1 cellular context compared by ENCODE assay signal in the genomic region with DNA sequence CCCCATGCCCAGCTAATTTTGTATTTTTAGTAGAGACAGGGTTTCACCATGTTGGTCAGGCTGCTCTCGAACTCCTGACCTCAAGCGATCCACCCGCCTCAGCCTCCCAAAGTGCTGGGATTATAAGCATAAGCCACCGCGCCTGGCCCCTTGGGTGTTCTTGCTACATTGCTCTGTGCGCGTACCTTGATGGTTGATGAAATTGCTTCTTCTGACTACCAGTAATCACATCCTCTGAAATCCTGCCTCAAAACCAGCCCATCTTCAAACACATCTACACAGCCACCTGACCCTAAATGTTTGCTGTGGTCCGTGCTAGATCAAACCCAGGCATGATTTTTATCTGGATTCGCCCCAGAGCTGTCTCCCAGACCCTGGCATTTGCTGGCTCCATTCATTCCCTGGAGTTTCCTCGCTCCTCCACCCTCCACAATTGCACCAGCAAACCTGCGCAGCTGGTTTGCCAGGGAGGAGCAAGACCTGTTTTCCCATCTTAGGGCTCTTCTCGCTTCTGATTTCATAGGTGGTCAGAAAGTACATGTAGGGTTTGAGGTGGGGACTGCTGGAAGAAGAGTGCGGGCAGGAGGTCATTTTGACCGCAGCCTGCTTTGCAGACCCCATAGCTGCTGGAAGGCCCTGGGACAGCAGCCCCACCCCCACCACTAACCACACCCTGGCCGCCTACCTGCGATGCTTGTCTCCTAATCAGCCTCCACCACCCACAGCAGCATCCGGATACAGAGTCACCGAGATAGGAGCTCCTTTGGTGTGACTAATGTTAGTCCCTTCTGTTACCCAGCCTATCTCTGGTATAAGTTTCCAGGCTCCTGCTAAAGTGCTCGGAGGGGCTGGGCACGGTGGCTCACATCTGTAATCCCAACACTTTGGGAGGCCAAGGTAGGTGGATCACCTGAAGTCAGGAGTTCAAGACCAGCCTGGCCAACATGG.
TF ChIP-seq lines count a peak whose summit lies in the region.

No MANE protein-coding gene starts in this region.

TF ChIP-seq in WTC11, 78 proteins besides CTCF, POLR2A, EP300 and RAD21:
- TF ChIP-seq FOXP4 (CRISPR knock-in tag; IDR thresholded peaks at IDR 0.05) (no peak), CREB1 (CRISPR knock-in tag; IDR thresholded peaks at IDR 0.05) (no peak), ATF2 (CRISPR knock-in tag; IDR thresholded peaks at IDR 0.05; ENCODE audit: borderline replicate concordance, low read depth) (no peak), SMAD4 (CRISPR knock-in tag; IDR thresholded peaks at IDR 0.05) (no peak), ZNF263 (CRISPR knock-in tag; IDR thresholded peaks at IDR 0.05; ENCODE audit: low read depth) (no peak), ESRRA (CRISPR knock-in tag; IDR thresholded peaks at IDR 0.05; ENCODE audit: borderline replicate concordance) (no peak), SMAD3 (CRISPR knock-in tag; IDR thresholded peaks at IDR 0.05; ENCODE audit: borderline replicate concordance) (no peak), AR (CRISPR knock-in tag; IDR thresholded peaks at IDR 0.05) (no peak), TP53 (CRISPR knock-in tag; IDR thresholded peaks at IDR 0.05) (no peak), RELA (CRISPR knock-in tag; IDR thresholded peaks at IDR 0.05; ENCODE audit: borderline replicate concordance) (no peak), HMGA2 (CRISPR knock-in tag; IDR thresholded peaks at IDR 0.05) (no peak), IRF2 (CRISPR knock-in tag; IDR thresholded peaks at IDR 0.05; ENCODE audit: borderline replicate concordance, low read depth) (no peak), KAT7 (CRISPR knock-in tag; IDR thresholded peaks at IDR 0.05; ENCODE audit: borderline replicate concordance) (no peak)
- TF ChIP-seq, protein P1, sequence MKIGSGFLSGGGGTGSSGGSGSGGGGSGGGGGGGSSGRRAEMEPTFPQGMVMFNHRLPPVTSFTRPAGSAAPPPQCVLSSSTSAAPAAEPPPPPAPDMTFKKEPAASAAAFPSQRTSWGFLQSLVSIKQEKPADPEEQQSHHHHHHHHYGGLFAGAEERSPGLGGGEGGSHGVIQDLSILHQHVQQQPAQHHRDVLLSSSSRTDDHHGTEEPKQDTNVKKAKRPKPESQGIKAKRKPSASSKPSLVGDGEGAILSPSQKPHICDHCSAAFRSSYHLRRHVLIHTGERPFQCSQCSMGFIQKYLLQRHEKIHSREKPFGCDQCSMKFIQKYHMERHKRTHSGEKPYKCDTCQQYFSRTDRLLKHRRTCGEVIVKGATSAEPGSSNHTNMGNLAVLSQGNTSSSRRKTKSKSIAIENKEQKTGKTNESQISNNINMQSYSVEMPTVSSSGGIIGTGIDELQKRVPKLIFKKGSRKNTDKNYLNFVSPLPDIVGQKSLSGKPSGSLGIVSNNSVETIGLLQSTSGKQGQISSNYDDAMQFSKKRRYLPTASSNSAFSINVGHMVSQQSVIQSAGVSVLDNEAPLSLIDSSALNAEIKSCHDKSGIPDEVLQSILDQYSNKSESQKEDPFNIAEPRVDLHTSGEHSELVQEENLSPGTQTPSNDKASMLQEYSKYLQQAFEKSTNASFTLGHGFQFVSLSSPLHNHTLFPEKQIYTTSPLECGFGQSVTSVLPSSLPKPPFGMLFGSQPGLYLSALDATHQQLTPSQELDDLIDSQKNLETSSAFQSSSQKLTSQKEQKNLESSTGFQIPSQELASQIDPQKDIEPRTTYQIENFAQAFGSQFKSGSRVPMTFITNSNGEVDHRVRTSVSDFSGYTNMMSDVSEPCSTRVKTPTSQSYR (CRISPR knock-in tag; IDR thresholded peaks at IDR 0.05) = no peak
